ENCODE assay signal across 1 cellular context in the genomic region with DNA sequence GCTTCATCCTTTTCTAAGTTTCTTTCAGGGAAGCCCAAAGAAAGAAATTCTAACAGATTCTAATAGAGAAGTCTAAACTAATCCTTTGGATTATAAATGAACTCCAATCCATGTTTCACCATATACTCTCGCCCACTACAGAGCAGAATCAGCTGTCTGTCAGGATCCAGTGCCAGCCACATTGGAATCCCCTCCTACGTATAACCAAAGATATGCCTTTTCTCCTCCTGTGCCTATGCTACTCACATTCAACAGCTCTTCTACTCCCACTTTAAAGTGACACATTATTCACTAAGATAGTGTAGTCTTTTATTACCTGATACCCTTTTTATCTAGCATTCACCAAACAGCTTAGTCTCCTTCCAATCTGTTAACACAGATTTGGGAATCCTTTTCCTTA.
TF ChIP-seq lines count a peak whose summit lies in the region.

No MANE protein-coding gene starts in this region.

TF ChIP-seq in SK-N-SH, 30 proteins besides CTCF, POLR2A, EP300 and RAD21 (continued from another document):
- TF ChIP-seq SIN3A (IDR thresholded peaks at IDR 0.05; ENCODE audit: borderline replicate concordance, low read depth, low read length) = no peak
- no peak for TF ChIP-seq EZH2phosphoT487 (IDR thresholded peaks at IDR 0.05; ENCODE audit: borderline replicate concordance, low read depth)
- no peak for TF ChIP-seq FOXJ3 (CRISPR knock-in tag; IDR thresholded peaks at IDR 0.05)
- TF ChIP-seq FOXM1 (IDR thresholded peaks at IDR 0.05; ENCODE audit: low read depth) = no peak
- no peak for TF ChIP-seq CHD2 (IDR thresholded peaks at IDR 0.05; ENCODE audit: low read length, partially characterized antibody)
- TF ChIP-seq FOSL2 (IDR thresholded peaks at IDR 0.05; ENCODE audit: borderline replicate concordance, low read depth) = no peak
TF ChIP-seq in SK-N-SH: peak in this region for 0.
